ENCODE assay signal across 1 cellular context in genomic region chr16:15037003-15037402, GRCh38.
TF ChIP-seq lines count a peak whose summit lies in the region.

No MANE protein-coding gene starts in this region.

TF ChIP-seq in GM12878, 131 proteins besides CTCF, POLR2A, EP300 and RAD21 (continued from another document):
- TF ChIP-seq ZBTB4 (CRISPR knock-in tag; IDR thresholded peaks at IDR 0.05) (no peak), SUPT20H (IDR thresholded peaks at IDR 0.05; ENCODE audit: borderline replicate concordance, control insufficient read depth, low read depth, low read length) (no peak), JUNB (IDR thresholded peaks at IDR 0.05) (no peak), NRF1 (conservative IDR thresholded peaks at IDR 0.05; ENCODE audit: low read depth, low read length) (no peak), ZSCAN29 (IDR thresholded peaks at IDR 0.05) (no peak), HCFC1 (IDR thresholded peaks at IDR 0.05; ENCODE audit: low read length) (no peak), TBL1XR1 (IDR thresholded peaks at IDR 0.05; ENCODE audit: low read depth, low read length) (no peak), ELK1 (IDR thresholded peaks at IDR 0.05; ENCODE audit: low read depth, low read length) (no peak)
